Comparison of ENCODE assay signal across 8 cellular contexts in the genomic region with DNA sequence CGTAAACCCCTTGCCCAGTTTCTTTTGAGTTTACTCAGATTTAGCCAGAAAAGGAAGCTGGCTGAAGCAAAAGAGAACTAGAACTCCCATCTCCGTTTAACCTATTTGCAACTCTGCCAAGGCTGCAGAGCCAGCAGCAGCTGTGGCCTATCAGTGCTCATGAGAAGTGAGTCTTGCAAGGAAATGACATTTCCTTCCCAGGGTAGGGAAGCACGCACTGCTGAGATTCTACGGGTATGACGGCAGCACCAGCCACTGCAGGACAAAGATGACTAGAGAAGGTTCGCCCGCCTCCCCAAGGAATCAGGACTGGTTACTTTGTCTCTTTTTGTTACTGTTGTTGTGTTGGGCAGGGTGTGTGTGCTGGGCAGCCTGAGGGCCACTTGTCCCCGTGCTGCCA. TPM values are rescaled to one million over a fixed set of nuclear protein-coding genes. Genes with fewer than 3 reads are reported as not detected.
A peak's percentile ranks its signal among the peaks of the same experiment; 100 is the strongest.
DNase-seq lines count a peak whose midpoint lies in the region; ATAC-seq and TF ChIP-seq lines count a peak whose summit lies in the region.

No MANE protein-coding gene starts in this region.

- H3K9me3 Mint-ChIP-seq in HFFc6: no peaks in the 10 kb centered on the region

- H3K4me1 Mint-ChIP-seq in HFFc6 (ENCODE audit: low read depth): no peaks in the 10 kb centered on the region

- ATAC-seq in GM21526 (IDR thresholded peaks at IDR 0.05; ENCODE audit: low FRiP score, unreplicated experiment): peak; percentile 78

- DNase-seq in C1 segment of cervical spinal cord (lab: John Stamatoyannopoulos, UW) (peak in 11 of 14 donors; percentile 10 to 56 (median 36)), MV-4-11 (lab: John Stamatoyannopoulos, UW) (peak; percentile 73), fibroblast of villous mesenchyme (ENCODE audit: low read depth) (peak; percentile 94), posterior cingulate gyrus (peak in 7 of 10 donors; percentile 28 to 91 (median 48)), epidermal melanocyte (ENCODE audit: insufficient read length, low spot score) (no peak), HFFc6 (no peak)
- no peak for DNase-seq in activated CD4-positive, alpha-beta T cell treated with anti-CD3 and anti-CD28 coated beads, Interleukin-2, amount 50 U/mL, for 4 hours

- no peak overlapping the region for H3K4me3 ChIP-seq in fibroblast of villous mesenchyme (ENCODE audit: low read depth, low read length)

- no peaks in the 10 kb centered on the region for H3K27me3 Mint-ChIP-seq in HFFc6 (ENCODE audit: insufficient read depth)

- no peak for TF ChIP-seq CTCF in fibroblast of villous mesenchyme (IDR thresholded peaks at IDR 0.05; ENCODE audit: insufficient read depth, low read depth, low read length)
- no peak for TF ChIP-seq CTCF in HFFc6 (IDR thresholded peaks at IDR 0.05)

- H3K36me3 Mint-ChIP-seq in HFFc6 (ENCODE audit: low read depth): no peaks in the 10 kb centered on the region

- H3K4me3 Mint-ChIP-seq in HFFc6: no peak overlapping the region

- intact Hi-C loops in posterior cingulate gyrus (cut with DNase I): loop anchor here (5.0 kb wide), 1 partner anchor 45 kb away; a partner anchor contains a TSS

- no peak overlapping the region for H3K27ac Mint-ChIP-seq in HFFc6

RNA-seq across cellular contexts. Expression of a gene that starts 47.6 kb away (rescaled TPM):
- total RNA-seq in fibroblast of villous mesenchyme: 1.3 and 2.6 TPM in 2 replicates
- 1 to 10 TPM in 4 of 6 experiments, under 1 TPM in 2; 0.55 to 1.6 (median 1.4) TPM for total RNA-seq in HFFc6 (2021; fragmentation: NEBNext Ultra II Directional; extraction: Animal tissue kit (Norgen Biotek cat#: 25700))

Comparison
In these comparisons a context has a peak if more than half of its experiments do, and no peak if none do; other contexts are left out.
1. DNase-seq: peak in C1 segment of cervical spinal cord (11 of 14), MV-4-11 (single experiment), fibroblast of villous mesenchyme (single experiment) and posterior cingulate gyrus (7 of 10); none in epidermal melanocyte (single experiment), HFFc6 (single experiment) and activated CD4-positive, alpha-beta T cell treated with anti-CD3 and anti-CD28 coated beads, Interleukin-2, amount 50 U/mL, for 4 hours (0 of 2).